In genomic region chr15:53962646-53963561, GRCh38 we compare ENCODE assay signal across 8 cellular contexts. TPM values are rescaled to one million over a fixed set of nuclear protein-coding genes. Genes with fewer than 3 reads are reported as not detected.
DNase-seq lines count a peak whose midpoint lies in the region; ATAC-seq and TF ChIP-seq lines count a peak whose summit lies in the region.

No MANE protein-coding gene starts in this region.

- H3K4me1 ChIP-seq in adrenal gland (replicated peaks in 1 of 2) = no peaks in the 10 kb centered on the region
- H3K4me1 ChIP-seq in liver (ENCODE audit: control insufficient read depth in 4 of 4, insufficient read depth in 4 of 4, low read length in 3 of 4) = no peaks in the 10 kb centered on the region

- intact Hi-C loops in adrenal gland (cut with DNase I) = no loop called here

- TF ChIP-seq POLR2A in adrenal gland (IDR thresholded peaks at IDR 0.05) = no peak

- TF ChIP-seq CTCF in adrenal gland (IDR thresholded peaks at IDR 0.05) (peak; percentile 9 to 57 (median 35)), liver (IDR thresholded peaks at IDR 0.05; ENCODE audit: low read depth, low read length, missing input control) (peak; percentile 56)

- H3K27ac ChIP-seq in adrenal gland (no peak overlapping the region), liver (ENCODE audit: low read depth in 1 of 2, low read length in 2 of 2) (no peak overlapping the region)

- peak; percentile 74 to 77 for TF ChIP-seq RAD21 in liver (IDR thresholded peaks at IDR 0.05)

- H3K36me3 ChIP-seq in adrenal gland (replicated peaks in 1 of 2) (no peaks in the 10 kb centered on the region), liver (ENCODE audit: control insufficient read depth in 4 of 4, insufficient read depth in 3 of 4, low read depth in 1 of 4, low read length in 3 of 4) (no peaks in the 10 kb centered on the region)

- ATAC-seq in GM18858 (IDR thresholded peaks at IDR 0.05; ENCODE audit: unreplicated experiment) = no peak

- peaks cover 6% of the 10 kb centered on the region for H3K27me3 ChIP-seq in adrenal gland
- H3K27me3 ChIP-seq in liver (ENCODE audit: control insufficient read depth in 4 of 4, insufficient read depth in 4 of 4, low read length in 3 of 4) = peaks cover 0 to 4% (median 0%) of the 10 kb centered on the region in 4 donors

- DNase-seq in NCI-H1417 (lab: John Stamatoyannopoulos, UW) (peak; percentile 1 to 48 (median 47)), NCI-H1417 treated with DMSO at 0.1 percent for 48 hours (lab: John Stamatoyannopoulos, UW) (no peak), LoVo (ENCODE audit: low spot score) (peak; percentile 29), adrenal gland (peak in 5 of 7 donors; percentile 16 to 32 (median 18)), middle frontal gyrus (ENCODE audit: extremely low spot score, low spot score) (no peak)
- no peak for DNase-seq in activated CD8-positive, alpha-beta memory T cell treated with anti-CD3 and anti-CD28 coated beads, Interleukin-2, amount 50 U/mL, for 4 hours

- no peaks in the 10 kb centered on the region for H3K9me3 ChIP-seq in adrenal gland (replicated peaks in 1 of 3)
- no peaks in the 10 kb centered on the region for H3K9me3 ChIP-seq in liver (ENCODE audit: control insufficient read depth in 4 of 4, low read length in 3 of 4)

- H3K4me3 ChIP-seq in adrenal gland (no peak overlapping the region), liver (ENCODE audit: low read depth in 1 of 3, low read length in 3 of 3) (no peak overlapping the region)

- 24 to 31% (median 28%) methylated on average over 4 of the region's 4 CpGs for WGBS in adrenal gland, 4 donors
- 21% methylated on average over 4 of the region's 4 CpGs for WGBS in liver

- H3K9ac ChIP-seq in liver (ENCODE audit: low read depth in 1 of 2, low read length in 2 of 2) = no peak overlapping the region

TF ChIP-seq in liver, 16 proteins besides CTCF, POLR2A, EP300 and RAD21:
- TF ChIP-seq FOXA2 (IDR thresholded peaks at IDR 0.05) (no peak), ATF3 (IDR thresholded peaks at IDR 0.05) (no peak), HNF4G (IDR thresholded peaks at IDR 0.05) (no peak)

RNA-seq across cellular contexts. Expression of gene UNC13C, which starts 15.3 kb away (rescaled TPM):
- under 1 TPM in 6 of 8 donors, not detected in 2; 0.04 to 0.44 (median 0.13) TPM for total RNA-seq in adrenal gland
- polyA plus RNA-seq in adrenal gland = under 1 TPM in 1 of 3 donors, not detected in 2; 0.26 TPM
- total RNA-seq in liver = under 1 TPM in 1 of 2 donors, not detected in 1; 0.19 TPM
- not detected for polyA plus RNA-seq in liver

Comparison
In these comparisons a context has a peak if more than half of its experiments do, and no peak if none do; other contexts are left out.
1. DNase-seq: peak in NCI-H1417 (3 of 3), LoVo (single experiment) and adrenal gland (5 of 7); none in NCI-H1417 treated with DMSO at 0.1 percent for 48 hours (single experiment), middle frontal gyrus (single experiment) and activated CD8-positive, alpha-beta memory T cell treated with anti-CD3 and anti-CD28 coated beads, Interleukin-2, amount 50 U/mL, for 4 hours (single experiment).